Comparison of ENCODE assay signal across 15 cellular contexts in the genomic region with DNA sequence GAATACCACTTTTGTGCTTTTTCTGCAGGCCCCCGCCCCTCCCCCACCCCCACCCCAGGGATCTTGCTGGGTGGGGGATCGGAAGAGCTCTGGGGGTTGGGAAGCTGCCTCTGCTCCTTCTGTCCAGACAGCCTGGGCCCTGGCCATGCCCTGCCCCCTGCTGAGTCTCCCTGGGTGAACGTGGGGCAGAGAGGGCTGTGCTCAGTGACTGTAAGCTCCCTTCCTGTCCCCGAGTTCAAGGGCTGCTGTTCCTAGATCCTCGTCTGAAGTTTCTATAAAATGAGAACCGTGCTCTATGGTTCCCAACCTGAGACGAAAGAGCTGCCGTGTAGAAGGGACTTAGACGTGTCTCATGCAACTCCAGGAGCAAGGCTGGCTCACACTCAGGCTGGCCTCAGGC.
DNase-seq lines count a peak whose midpoint lies in the region; ATAC-seq and TF ChIP-seq lines count a peak whose summit lies in the region.
"Had no signal": no experiment of that assay in that cellular context is flagged by ENCODE, and none has a peak within 500 bp of the region (broad histone marks: within the 10 kb centered on the region; RNA-seq: fewer than 3 reads in every experiment).

No MANE protein-coding gene starts in this region.

- no peak for ATAC-seq in HG02938 (IDR thresholded peaks at IDR 0.05; ENCODE audit: unreplicated experiment)
- ATAC-seq: CD8-positive, alpha-beta T cell; GM12878 had no signal

- no peaks in the 10 kb centered on the region for H3K27me3 ChIP-seq in BLaER1
- peaks cover 0 to 30% (median 0%) of the 10 kb centered on the region in 11 experiments; a peak in 5 of 22 replicates for H3K27me3 ChIP-seq in BLaER1 treated with 17β-estradiol and CSF1 and Interleukin-3, amounts not matched to agents 10 nM and 100 nM
- peaks cover 5% of the 10 kb centered on the region for H3K27me3 ChIP-seq in osteoblast (ENCODE audit: insufficient read depth, low read length)
- H3K27me3 ChIP-seq: BE2C had no signal

- no peak overlapping the region for H3K4me3 ChIP-seq in BLaER1
- H3K4me3 ChIP-seq in BLaER1 treated with 17β-estradiol and CSF1 and Interleukin-3, amounts not matched to agents 10 nM and 100 nM = no peak overlapping the region
- no peak overlapping the region for H3K4me3 ChIP-seq in osteoblast (ENCODE audit: insufficient read depth, low read length)
- H3K4me3 ChIP-seq: GM12878 had no signal

- no peaks in the 10 kb centered on the region for H3K79me2 ChIP-seq in osteoblast (ENCODE audit: insufficient read depth, low read length)

- H3K4me1 ChIP-seq in BLaER1 = peaks cover 70% of the 10 kb centered on the region
- peaks cover 0 to 70% (median 52%) of the 10 kb centered on the region in 10 experiments; a peak in 18 of 20 replicates for H3K4me1 ChIP-seq in BLaER1 treated with 17β-estradiol and CSF1 and Interleukin-3, amounts not matched to agents 10 nM and 100 nM
- H3K4me1 ChIP-seq in osteoblast (ENCODE audit: insufficient read depth, low read length) = no peaks in the 10 kb centered on the region
- H3K4me1 ChIP-seq: BE2C had no signal

- peak overlapping the region; percentile 32 for H3K4me3 Mint-ChIP-seq in glutamatergic neuron (ENCODE audit: unreplicated experiment)
- H3K4me3 Mint-ChIP-seq in CD14-positive monocyte = no peak overlapping the region
- H3K4me3 Mint-ChIP-seq: CD8-positive, alpha-beta T cell; H9 had no signal

- H2AFZ ChIP-seq in osteoblast (ENCODE audit: low read length) = no peak overlapping the region

- H3K27me3 Mint-ChIP-seq in glutamatergic neuron (ENCODE audit: unreplicated experiment) = peaks cover 13% of the 10 kb centered on the region
- peaks cover 7 to 19% (median 14%) of the 10 kb centered on the region in 3 donors for H3K27me3 Mint-ChIP-seq in CD14-positive monocyte (ENCODE audit: low read depth in 3 of 3)

- H4K20me1 ChIP-seq in BLaER1 (no peaks in the 10 kb centered on the region), osteoblast (ENCODE audit: insufficient read depth, low read length) (no peaks in the 10 kb centered on the region)
- H4K20me1 ChIP-seq in BLaER1 treated with 17β-estradiol and CSF1 and Interleukin-3, amounts not matched to agents 10 nM and 100 nM = peaks cover 0 to 30% (median 0%) of the 10 kb centered on the region in 11 experiments; a peak in 4 of 22 replicates

- H3K9me3 Mint-ChIP-seq in glutamatergic neuron (ENCODE audit: unreplicated experiment) (peaks cover 3% of the 10 kb centered on the region), CD14-positive monocyte (no peaks in the 10 kb centered on the region)
- H3K9me3 Mint-ChIP-seq: CD8-positive, alpha-beta T cell; H9 had no signal

- DNase-seq in glutamatergic neuron = no peak
- peak; percentile 55 for DNase-seq in osteoblast (ENCODE audit: insufficient read length, low spot score, missing footprints)
- DNase-seq in NCI-H2081 treated with DMSO at 0.1 percent for 48 hours (lab: John Stamatoyannopoulos, UW) = no peak
- no peak for DNase-seq in CD14-positive monocyte (ENCODE audit: low spot score)
- DNase-seq: ACHN; BE2C; Calu3; CD8-positive, alpha-beta T cell; DMS79 treated with DMSO at 0.1 percent for 48 hours; GF-D8; H9 had no signal

- H3K27ac ChIP-seq in BLaER1 = no peak overlapping the region
- no peak overlapping the region for H3K27ac ChIP-seq in BLaER1 treated with 17β-estradiol and CSF1 and Interleukin-3, amounts not matched to agents 10 nM and 100 nM
- no peak overlapping the region for H3K27ac ChIP-seq in osteoblast (ENCODE audit: low read depth, low read length)

- H3K36me3 Mint-ChIP-seq in glutamatergic neuron (ENCODE audit: unreplicated experiment) (no peaks in the 10 kb centered on the region), CD14-positive monocyte (no peaks in the 10 kb centered on the region)
- H3K36me3 Mint-ChIP-seq: CD8-positive, alpha-beta T cell had no signal

- peak overlapping the region; percentile 85 for H3K4me2 ChIP-seq in BLaER1
- H3K4me2 ChIP-seq in BLaER1 treated with 17β-estradiol and CSF1 and Interleukin-3, amounts not matched to agents 10 nM and 100 nM = peak overlapping the region in 8 of 11 experiments; percentile 68 to 88 (median 78); a peak in 13 of 22 replicates
- H3K4me2 ChIP-seq in osteoblast (ENCODE audit: insufficient read depth, low read length) = no peak overlapping the region

- H3K4me1 Mint-ChIP-seq in glutamatergic neuron (ENCODE audit: low read depth, unreplicated experiment) = peaks cover 24% of the 10 kb centered on the region
- H3K4me1 Mint-ChIP-seq in CD14-positive monocyte = no peaks in the 10 kb centered on the region

- H3K27ac Mint-ChIP-seq in glutamatergic neuron (ENCODE audit: unreplicated experiment) (no peak overlapping the region), CD14-positive monocyte (no peak overlapping the region)
- H3K27ac Mint-ChIP-seq: CD8-positive, alpha-beta T cell had no signal

- TF ChIP-seq CTCF in glutamatergic neuron (IDR thresholded peaks at IDR 0.05; ENCODE audit: partially characterized antibody, unreplicated experiment) = no peak
- no peak for TF ChIP-seq CTCF in osteoblast (IDR thresholded peaks at IDR 0.05; ENCODE audit: extremely low read depth, low read depth, low read length)
- TF ChIP-seq CTCF in CD14-positive monocyte (IDR thresholded peaks at IDR 0.05) = no peak

- no peaks in the 10 kb centered on the region for H3K36me3 ChIP-seq in BLaER1
- H3K36me3 ChIP-seq in BLaER1 treated with 17β-estradiol and CSF1 and Interleukin-3, amounts not matched to agents 10 nM and 100 nM = no peaks in the 10 kb centered on the region
- no peaks in the 10 kb centered on the region for H3K36me3 ChIP-seq in osteoblast (ENCODE audit: insufficient read depth, low read length)
- H3K36me3 ChIP-seq: BE2C had no signal

- intact Hi-C loops in CD14-positive monocyte (cut with micrococcal nuclease) = no loop called here

- 0 out of 2 replicates have a peak overlapping the region, but pooled peaks have one; percentile 16 for H3K9ac ChIP-seq in BLaER1
- H3K9ac ChIP-seq in BLaER1 treated with 17β-estradiol and CSF1 and Interleukin-3, amounts not matched to agents 10 nM and 100 nM = peak overlapping the region in 1 of 11 experiments; percentile 19; a peak in 1 of 22 replicates

- H3K9me3 ChIP-seq in BLaER1 (no peaks in the 10 kb centered on the region), osteoblast (ENCODE audit: low read depth, low read length) (no peaks in the 10 kb centered on the region)
- H3K9me3 ChIP-seq in BLaER1 treated with 17β-estradiol and CSF1 and Interleukin-3, amounts not matched to agents 10 nM and 100 nM (replicated peaks in 1 of 11) = no peaks in the 10 kb centered on the region
- H3K9me3 ChIP-seq: BE2C had no signal
